1 cellular context compared by ENCODE assay signal in genomic region chr3:107632576-107632975, GRCh38.
TF ChIP-seq lines count a peak whose summit lies in the region.

No MANE protein-coding gene starts in this region.

TF ChIP-seq in K562, 482 proteins besides CTCF, POLR2A, EP300 and RAD21 (continued from another document):
- TF ChIP-seq TSHZ1 (CRISPR knock-in tag; IDR thresholded peaks at IDR 0.05), result no peak
- TF ChIP-seq SMAD4 (CRISPR knock-in tag; conservative IDR thresholded peaks at IDR 0.05), result no peak
- no peak for TF ChIP-seq PREB (CRISPR knock-in tag; IDR thresholded peaks at IDR 0.05)
- no peak for TF ChIP-seq NR3C1 (CRISPR knock-in tag; IDR thresholded peaks at IDR 0.05)
- no peak for TF ChIP-seq ETS2 (tag; IDR thresholded peaks at IDR 0.05; ENCODE audit: borderline replicate concordance, poor library complexity, severe bottlenecking)
- TF ChIP-seq HES1 (IDR thresholded peaks at IDR 0.05; ENCODE audit: low read depth), result no peak
- no peak for TF ChIP-seq RCOR1 (IDR thresholded peaks at IDR 0.05; ENCODE audit: borderline replicate concordance in 1 of 2, low read depth in 2 of 2, low read length in 2 of 2)
- TF ChIP-seq C11orf30 (IDR thresholded peaks at IDR 0.05; ENCODE audit: low read depth), result peak; percentile 26; the same call in 1 of the 2 replicates
- no peak for TF ChIP-seq TAF9B (IDR thresholded peaks at IDR 0.05; ENCODE audit: partially characterized antibody)
- no peak for TF ChIP-seq PPARD (CRISPR knock-in tag; IDR thresholded peaks at IDR 0.05)
